Comparison of ENCODE assay signal across 17 cellular contexts in the genomic region with DNA sequence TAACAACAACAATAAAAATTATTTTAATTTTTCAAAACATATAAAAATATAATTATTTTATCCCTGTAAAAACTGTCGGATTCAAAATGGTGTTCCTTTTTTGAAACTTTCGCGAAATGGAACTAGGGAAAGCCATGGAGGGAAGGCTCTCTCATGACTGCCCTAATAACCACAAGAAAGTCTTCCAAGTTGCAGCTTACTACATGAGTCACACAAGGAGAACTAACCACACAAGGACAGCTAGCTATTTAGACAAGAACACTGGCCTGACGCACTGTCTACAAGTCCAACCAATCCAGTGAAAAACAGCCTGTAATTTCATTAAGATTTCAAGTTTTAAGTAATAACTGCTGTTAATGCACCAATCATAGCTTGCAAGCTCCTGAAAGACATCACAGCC.
DNase-seq lines count a peak whose midpoint lies in the region; FAIRE-seq and TF ChIP-seq lines count a peak whose summit lies in the region.
"Had no signal": no experiment of that assay in that cellular context is flagged by ENCODE, and none has a peak within 500 bp of the region (broad histone marks: within the 10 kb centered on the region; RNA-seq: fewer than 3 reads in every experiment).

No MANE protein-coding gene starts in this region.

- TF ChIP-seq CTCF in epithelial cell of esophagus (IDR thresholded peaks at IDR 0.05; ENCODE audit: insufficient read depth, low read depth, low read length, missing control alignments) (no peak), GM20000 (IDR thresholded peaks at IDR 0.05; ENCODE audit: extremely low read depth, missing control alignments) (no peak)

- peak; percentile 0 for DNase-seq in HTR-8/SVneo (ENCODE audit: insufficient read length, low spot score)
- DNase-seq in RPMI7951 (ENCODE audit: low read depth), result peak; percentile 24
- DNase-seq in epithelial cell of esophagus (ENCODE audit: low read depth), result peak; percentile 63
- peak; percentile 49 for DNase-seq in renal cortical epithelial cell (ENCODE audit: low read depth)
- DNase-seq in stimulated activated CD4-positive, alpha-beta T cell treated with anti-CD3 and anti-CD28 coated beads, Interleukin-1b, Interleukin-23, amount 100 ng/mL, for 48 hours, result no peak
- DNase-seq in superior temporal gyrus (ENCODE audit: extremely low spot score), result no peak
- DNase-seq in NCI-H2171 treated with DMSO at 0.1 percent for 48 hours (lab: John Stamatoyannopoulos, UW), result no peak
- no peak for DNase-seq in GM20000 (ENCODE audit: low spot score)
- DNase-seq: activated CD4-positive, alpha-beta T cell treated with anti-CD3 and anti-CD28 coated beads for 36 hours; activated naive CD4-positive, alpha-beta T cell treated with anti-CD3 and anti-CD28 coated beads for 36 hours; central memory CD4-positive, alpha-beta T cell; heart right ventricle; left cardiac atrium; NCI-H1417 treated with DMSO at 0.1 percent for 48 hours; posterior cingulate gyrus; stomach had no signal

- no peak for FAIRE-seq in HTR-8/SVneo (lab: Jason Lieb, UNC)
- FAIRE-seq: endothelial cell of umbilical vein had no signal

- no peak overlapping the region for H3K4me3 ChIP-seq in epithelial cell of esophagus (ENCODE audit: low read length)
- H3K4me3 ChIP-seq: heart right ventricle, stomach had no signal

Comparison
In these comparisons a context has a peak if more than half of its experiments do, and no peak if none do; other contexts are left out.
1. DNase-seq: peak in HTR-8/SVneo (single experiment), RPMI7951 (single experiment), epithelial cell of esophagus (single experiment) and renal cortical epithelial cell (single experiment); none in stimulated activated CD4-positive, alpha-beta T cell treated with anti-CD3 and anti-CD28 coated beads, Interleukin-1b, Interleukin-23, amount 100 ng/mL, for 48 hours (single experiment), superior temporal gyrus (single experiment), NCI-H2171 treated with DMSO at 0.1 percent for 48 hours (single experiment) and GM20000 (single experiment).